ENCODE assay signal across 17 cellular contexts in genomic region chr1:201017828-201018163, GRCh38. TPM values are rescaled to one million over a fixed set of nuclear protein-coding genes. Genes with fewer than 3 reads are reported as not detected.
DNase-seq lines count a peak whose midpoint lies in the region; ATAC-seq and TF ChIP-seq lines count a peak whose summit lies in the region.
"Had no signal": no experiment of that assay in that cellular context is flagged by ENCODE, and none has a peak within 500 bp of the region (broad histone marks: within the 10 kb centered on the region; RNA-seq: fewer than 3 reads in every experiment).

No MANE protein-coding gene starts in this region.

- H3K27me3 ChIP-seq in BLaER1 treated with 17β-estradiol and CSF1 and Interleukin-3, amounts not matched to agents 10 nM and 100 nM = no peaks in the 10 kb centered on the region
- no peaks in the 10 kb centered on the region for H3K27me3 ChIP-seq in body of pancreas

- H3K36me3 ChIP-seq in BLaER1 treated with 17β-estradiol and CSF1 and Interleukin-3, amounts not matched to agents 10 nM and 100 nM = peaks cover 0 to 6% (median 0%) of the 10 kb centered on the region in 11 experiments; a peak in 3 of 22 replicates
- H3K36me3 ChIP-seq in HEK293 (ENCODE audit: control insufficient read depth in 2 of 2, insufficient read depth in 1 of 2, low read length in 2 of 2) = no peaks in the 10 kb centered on the region
- H3K36me3 ChIP-seq in body of pancreas (replicated peaks in 1 of 2; ENCODE audit: insufficient read depth in 1 of 2, low read depth in 2 of 2) = no peaks in the 10 kb centered on the region
- H3K36me3 ChIP-seq: heart left ventricle had no signal

- ATAC-seq in activated naive CD4-positive, alpha-beta T cell treated with anti-CD3 and anti-CD28 coated beads, Interleukin-2, amount 50 U/mL, for 72 hours = no peak
- no peak for ATAC-seq in naive B cell (ENCODE audit: low read depth in 2 of 2)
- ATAC-seq in body of pancreas = no peak
- ATAC-seq: heart left ventricle, left lobe of liver had no signal

- TF ChIP-seq CTCF in HEK293 (tag by site-specific recombination; IDR thresholded peaks at IDR 0.05) (no peak), GM10266 (IDR thresholded peaks at IDR 0.05; ENCODE audit: control insufficient read depth, insufficient read depth, low read depth, missing control alignments) (no peak), body of pancreas (IDR thresholded peaks at IDR 0.05) (no peak)

- H3K4me1 Mint-ChIP-seq in naive B cell = peaks cover 79 to 88% (median 87%) of the 10 kb centered on the region in 3 donors

- H3K27ac Mint-ChIP-seq in activated naive CD4-positive, alpha-beta T cell treated with anti-CD3 and anti-CD28 coated beads, Interleukin-2, amount 50 U/mL, for 72 hours = peak overlapping the region; percentile 90 to 96
- H3K27ac Mint-ChIP-seq in naive B cell = peak overlapping the region in 5 of 6 donors; percentile 39 to 95 (median 71)

- peak overlapping the region; percentile 24 to 95 (median 91); a peak in 19 of 22 replicates for H3K9ac ChIP-seq in BLaER1 treated with 17β-estradiol and CSF1 and Interleukin-3, amounts not matched to agents 10 nM and 100 nM

- H3K4me1 ChIP-seq in BLaER1 treated with 17β-estradiol and CSF1 and Interleukin-3, amounts not matched to agents 10 nM and 100 nM = peaks cover 96 to 100% (median 100%) of the 10 kb centered on the region in 10 experiments
- H3K4me1 ChIP-seq in HEK293 (ENCODE audit: control insufficient read depth, insufficient read depth, low read length) = peaks cover 5% of the 10 kb centered on the region
- peaks cover 30% of the 10 kb centered on the region for H3K4me1 ChIP-seq in body of pancreas

- peaks cover 14 to 19% of the 10 kb centered on the region in 2 donors for H3K36me3 Mint-ChIP-seq in activated naive CD4-positive, alpha-beta T cell treated with anti-CD3 and anti-CD28 coated beads, Interleukin-2, amount 50 U/mL, for 72 hours
- H3K36me3 Mint-ChIP-seq in naive B cell = no peaks in the 10 kb centered on the region

- WGBS in body of pancreas, 2 donors = 80 to 82% methylated on average over 1 to 2 of the region's 2 CpGs

- POLR2A ChIA-PET in HEK293 (lab: Yijun Ruan, JAX) = interaction anchor here (0.6 kb wide), 1 partner anchor 396 kb away, joined by 4 read pairs; no protein-coding TSS in a partner anchor

- H3K27me3 Mint-ChIP-seq in naive B cell = no peaks in the 10 kb centered on the region

- no peak for DNase-seq in activated naive CD4-positive, alpha-beta T cell treated with anti-CD3 and anti-CD28 coated beads, Interleukin-2, amount 50 U/mL, for 72 hours (ENCODE audit: low spot score in 2 of 2)
- DNase-seq in naive B cell (no peak), NCI-H187 treated with DMSO at 0.1 percent for 48 hours (lab: John Stamatoyannopoulos, UW) (no peak), GM10266 (ENCODE audit: extremely low spot score) (no peak), body of pancreas (no peak)
- DNase-seq in activated effector memory CD4-positive, alpha-beta T cell treated with Interleukin-2 at 50 U/mL for 16 hours = no peak
- DNase-seq: erythroblast, GF-D8, heart left ventricle, Karpas-422, NCI-H1930, NCI-H774, SHP77 treated with DMSO at 0.1 percent for 48 hours had no signal

- CTCF ChIA-PET in HEK293 (lab: Yijun Ruan, JAX) = interaction anchor here (1.4 kb wide), 1 partner anchor 46 kb away, joined by 5 read pairs; no protein-coding TSS in a partner anchor

- peak overlapping the region in 6 of 10 experiments; percentile 11 to 41 (median 23); a peak in 7 of 20 replicates for H3K4me3 ChIP-seq in BLaER1 treated with 17β-estradiol and CSF1 and Interleukin-3, amounts not matched to agents 10 nM and 100 nM
- H3K4me3 ChIP-seq in HEK293 (ENCODE audit: low read depth, low read length) (no peak overlapping the region), body of pancreas (no peak overlapping the region)
- H3K4me3 ChIP-seq: heart left ventricle had no signal

- no peaks in the 10 kb centered on the region for H3K9me3 ChIP-seq in BLaER1 treated with 17β-estradiol and CSF1 and Interleukin-3, amounts not matched to agents 10 nM and 100 nM (replicated peaks in 1 of 11)
- H3K9me3 ChIP-seq in HEK293 (ENCODE audit: control insufficient read depth, insufficient read depth, low read depth, low read length) (no peaks in the 10 kb centered on the region), body of pancreas (no peaks in the 10 kb centered on the region)
- H3K9me3 ChIP-seq: heart left ventricle had no signal

- H3K4me2 ChIP-seq in BLaER1 treated with 17β-estradiol and CSF1 and Interleukin-3, amounts not matched to agents 10 nM and 100 nM = peak overlapping the region; percentile 92 to 100 (median 99)

- intact Hi-C loops in body of pancreas (cut with DNase I) = no loop called here

- peaks cover 14 to 73% (median 52%) of the 10 kb centered on the region in 11 experiments; a peak in 20 of 22 replicates for H4K20me1 ChIP-seq in BLaER1 treated with 17β-estradiol and CSF1 and Interleukin-3, amounts not matched to agents 10 nM and 100 nM

- H3K9me3 Mint-ChIP-seq in activated naive CD4-positive, alpha-beta T cell treated with anti-CD3 and anti-CD28 coated beads, Interleukin-2, amount 50 U/mL, for 72 hours = no peaks in the 10 kb centered on the region
- no peaks in the 10 kb centered on the region for H3K9me3 Mint-ChIP-seq in naive B cell

- peak overlapping the region in 5 of 8 donors; percentile 15 to 67 (median 49) for H3K4me3 Mint-ChIP-seq in naive B cell
- H3K4me3 Mint-ChIP-seq: CD14-positive monocyte had no signal

- TF ChIP-seq POLR2A in body of pancreas (IDR thresholded peaks at IDR 0.05) = no peak

- peak overlapping the region in 9 of 11 experiments; percentile 86 to 97 (median 92); a peak in 19 of 22 replicates for H3K27ac ChIP-seq in BLaER1 treated with 17β-estradiol and CSF1 and Interleukin-3, amounts not matched to agents 10 nM and 100 nM
- H3K27ac ChIP-seq in HEK293 (ENCODE audit: extremely low read depth, low read depth, low read length) = no peak overlapping the region
- H3K27ac ChIP-seq in body of pancreas = no peak overlapping the region
- H3K27ac ChIP-seq: heart left ventricle had no signal

TF ChIP-seq in HEK293, 187 proteins besides CTCF, POLR2A, EP300 and RAD21:
- TF ChIP-seq SP7 (tag by site-specific recombination; IDR thresholded peaks at IDR 0.05) (no peak), ZIC2 (tag by site-specific recombination; IDR thresholded peaks at IDR 0.05) (peak; percentile 17), PRDM6 (tag by site-specific recombination; IDR thresholded peaks at IDR 0.05) (no peak), KLF8 (tag by site-specific recombination; IDR thresholded peaks at IDR 0.05) (no peak)
TF ChIP-seq in HEK293: peak in this region for 1.

RNA-seq across cellular contexts. Expression of gene KIF21B, which starts 5.7 kb away (rescaled TPM):
- 10 to 100 TPM; 55.9 to 58.1 TPM for total RNA-seq in activated naive CD4-positive, alpha-beta T cell treated with anti-CD3 and anti-CD28 coated beads, Interleukin-2, amount 50 U/mL, for 72 hours
- polyA plus RNA-seq in naive B cell (ENCODE audit: low read depth in 6 of 6) = 1 to 10 TPM; 1.6 to 6.7 (median 2.5) TPM
- total RNA-seq in body of pancreas = 1 to 10 TPM; 1.6 to 3.4 TPM

Comparison
In these comparisons a context has a peak if more than half of its experiments do, and no peak if none do; other contexts are left out.
1. H3K27ac ChIP-seq: peak in BLaER1 treated with 17β-estradiol and CSF1 and Interleukin-3, amounts not matched to agents 10 nM and 100 nM (9 of 11); none in HEK293 (single experiment) and body of pancreas (0 of 4).
2. H3K4me3 ChIP-seq: peak in BLaER1 treated with 17β-estradiol and CSF1 and Interleukin-3, amounts not matched to agents 10 nM and 100 nM (6 of 10); none in HEK293 (single experiment) and body of pancreas (0 of 2).
3. RNA of gene KIF21B, which starts 5.7 kb away (total RNA-seq): 55.9 to 58.1 TPM in activated naive CD4-positive, alpha-beta T cell treated with anti-CD3 and anti-CD28 coated beads, Interleukin-2, amount 50 U/mL, for 72 hours; 1.6 to 3.4 TPM in body of pancreas; every median in the first group is over 10 times any median in the second.